1 cellular context compared by ENCODE assay signal in the genomic region with DNA sequence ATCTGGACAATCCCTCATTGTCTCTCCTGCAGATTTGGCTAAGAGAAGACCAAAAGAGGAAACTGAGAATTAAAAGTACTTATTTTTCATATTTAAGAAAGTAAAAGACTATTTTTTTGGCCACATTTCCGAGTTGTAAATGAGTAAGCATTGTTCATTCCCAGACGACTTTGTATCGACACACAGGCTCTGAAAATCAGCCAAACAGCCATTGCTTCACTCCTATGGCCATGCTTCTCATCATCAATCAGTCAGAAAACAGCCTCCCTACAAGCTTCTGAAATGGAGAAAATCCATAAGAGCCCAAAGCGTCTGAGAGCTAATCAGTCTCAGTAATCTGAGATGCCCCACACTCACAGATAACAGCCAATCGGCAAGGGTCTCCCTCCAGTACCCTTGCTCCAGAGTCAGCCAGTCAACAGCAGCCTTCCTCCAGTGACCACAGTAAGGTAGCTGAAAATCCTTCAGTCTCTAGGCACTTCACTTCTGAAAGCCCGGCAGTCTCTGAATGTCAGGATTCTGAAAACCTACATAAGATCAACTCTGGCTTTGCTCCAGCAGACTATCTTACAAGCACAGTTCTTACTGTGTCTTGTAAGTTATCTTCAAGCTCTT.
TF ChIP-seq lines count a peak whose summit lies in the region.

No MANE protein-coding gene starts in this region.

TF ChIP-seq in WTC11, 78 proteins besides CTCF, POLR2A, EP300 and RAD21:
- TF ChIP-seq FOXK1 (CRISPR knock-in tag; IDR thresholded peaks at IDR 0.05) (no peak), RORB (CRISPR knock-in tag; IDR thresholded peaks at IDR 0.05) (no peak), TEAD4 (CRISPR knock-in tag; IDR thresholded peaks at IDR 0.05) (no peak), ZNF396 (CRISPR knock-in tag; IDR thresholded peaks at IDR 0.05; ENCODE audit: borderline replicate concordance) (no peak), HMGXB4 (CRISPR knock-in tag; IDR thresholded peaks at IDR 0.05) (no peak), RELA (CRISPR knock-in tag; IDR thresholded peaks at IDR 0.05; ENCODE audit: borderline replicate concordance) (no peak), ZNF317 (CRISPR knock-in tag; IDR thresholded peaks at IDR 0.05; ENCODE audit: borderline replicate concordance, low read depth) (no peak), ATF3 (CRISPR knock-in tag; conservative IDR thresholded peaks at IDR 0.05) (no peak), TP53 (CRISPR knock-in tag; IDR thresholded peaks at IDR 0.05) (no peak), ZNF219 (CRISPR knock-in tag; IDR thresholded peaks at IDR 0.05; ENCODE audit: borderline replicate concordance) (no peak), ZNF416 (CRISPR knock-in tag; IDR thresholded peaks at IDR 0.05) (no peak), ATF1 (CRISPR knock-in tag; IDR thresholded peaks at IDR 0.05) (no peak), NR1H2 (CRISPR knock-in tag; IDR thresholded peaks at IDR 0.05) (no peak), JUN (CRISPR knock-in tag; IDR thresholded peaks at IDR 0.05) (no peak), GABPB1 (CRISPR knock-in tag; IDR thresholded peaks at IDR 0.05) (no peak), ESRRA (CRISPR knock-in tag; IDR thresholded peaks at IDR 0.05; ENCODE audit: borderline replicate concordance) (no peak)
- TF ChIP-seq, protein P1, sequence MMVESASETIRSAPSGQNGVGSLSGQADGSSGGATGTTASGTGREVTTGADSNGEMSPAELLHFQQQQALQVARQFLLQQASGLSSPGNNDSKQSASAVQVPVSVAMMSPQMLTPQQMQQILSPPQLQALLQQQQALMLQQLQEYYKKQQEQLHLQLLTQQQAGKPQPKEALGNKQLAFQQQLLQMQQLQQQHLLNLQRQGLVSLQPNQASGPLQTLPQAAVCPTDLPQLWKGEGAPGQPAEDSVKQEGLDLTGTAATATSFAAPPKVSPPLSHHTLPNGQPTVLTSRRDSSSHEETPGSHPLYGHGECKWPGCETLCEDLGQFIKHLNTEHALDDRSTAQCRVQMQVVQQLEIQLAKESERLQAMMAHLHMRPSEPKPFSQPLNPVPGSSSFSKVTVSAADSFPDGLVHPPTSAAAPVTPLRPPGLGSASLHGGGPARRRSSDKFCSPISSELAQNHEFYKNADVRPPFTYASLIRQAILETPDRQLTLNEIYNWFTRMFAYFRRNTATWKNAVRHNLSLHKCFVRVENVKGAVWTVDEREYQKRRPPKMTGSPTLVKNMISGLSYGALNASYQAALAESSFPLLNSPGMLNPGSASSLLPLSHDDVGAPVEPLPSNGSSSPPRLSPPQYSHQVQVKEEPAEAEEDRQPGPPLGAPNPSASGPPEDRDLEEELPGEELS (CRISPR knock-in tag; IDR thresholded peaks at IDR 0.05), result no peak
- TF ChIP-seq, protein P2, sequence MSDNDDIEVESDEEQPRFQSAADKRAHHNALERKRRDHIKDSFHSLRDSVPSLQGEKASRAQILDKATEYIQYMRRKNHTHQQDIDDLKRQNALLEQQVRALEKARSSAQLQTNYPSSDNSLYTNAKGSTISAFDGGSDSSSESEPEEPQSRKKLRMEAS (CRISPR knock-in tag; IDR thresholded peaks at IDR 0.05), result no peak
- TF ChIP-seq, protein P3, sequence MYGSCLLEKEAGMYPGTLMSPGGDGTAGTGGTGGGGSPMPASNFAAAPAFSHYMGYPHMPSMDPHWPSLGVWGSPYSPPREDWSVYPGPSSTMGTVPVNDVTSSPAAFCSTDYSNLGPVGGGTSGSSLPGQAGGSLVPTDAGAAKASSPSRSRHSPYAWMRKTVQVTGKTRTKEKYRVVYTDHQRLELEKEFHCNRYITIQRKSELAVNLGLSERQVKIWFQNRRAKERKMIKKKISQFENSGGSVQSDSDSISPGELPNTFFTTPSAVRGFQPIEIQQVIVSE (CRISPR knock-in tag; IDR thresholded peaks at IDR 0.05; ENCODE audit: borderline replicate concordance), result no peak
- TF ChIP-seq, protein P4, sequence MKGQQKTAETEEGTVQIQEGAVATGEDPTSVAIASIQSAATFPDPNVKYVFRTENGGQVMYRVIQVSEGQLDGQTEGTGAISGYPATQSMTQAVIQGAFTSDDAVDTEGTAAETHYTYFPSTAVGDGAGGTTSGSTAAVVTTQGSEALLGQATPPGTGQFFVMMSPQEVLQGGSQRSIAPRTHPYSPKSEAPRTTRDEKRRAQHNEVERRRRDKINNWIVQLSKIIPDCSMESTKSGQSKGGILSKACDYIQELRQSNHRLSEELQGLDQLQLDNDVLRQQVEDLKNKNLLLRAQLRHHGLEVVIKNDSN (CRISPR knock-in tag; IDR thresholded peaks at IDR 0.05), result no peak
